ENCODE assay signal across 18 cellular contexts in the genomic region with DNA sequence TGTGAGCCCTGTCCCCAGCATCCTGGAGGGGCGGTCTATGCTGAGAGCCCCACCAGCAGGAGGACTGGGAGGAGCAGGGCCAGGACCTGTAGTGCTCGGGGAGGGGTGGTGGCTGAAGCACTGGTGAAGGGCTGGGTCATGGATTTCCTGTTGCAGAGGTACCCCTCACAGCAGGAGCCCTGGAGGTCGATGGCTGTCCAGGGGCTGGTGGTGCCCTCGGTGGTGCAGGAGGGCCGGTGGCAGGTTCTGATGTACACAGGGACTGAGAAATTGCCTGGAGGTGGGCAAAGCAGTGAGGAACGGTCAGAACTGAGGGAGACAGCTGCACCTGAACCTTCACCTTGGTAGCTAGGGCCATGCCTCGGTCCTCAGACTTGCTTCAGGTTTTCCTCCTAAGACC. TPM values are rescaled to one million over a fixed set of nuclear protein-coding genes. Genes with fewer than 3 reads are reported as not detected.
A peak's percentile ranks its signal among the peaks of the same experiment; 100 is the strongest.
DNase-seq lines count a peak whose midpoint lies in the region; ATAC-seq and TF ChIP-seq lines count a peak whose summit lies in the region.
"Had no signal": no experiment of that assay in that cellular context is flagged by ENCODE, and none has a peak within 500 bp of the region (broad histone marks: within the 10 kb centered on the region; RNA-seq: fewer than 3 reads in every experiment).

No MANE protein-coding gene starts in this region.

- intact Hi-C loops in CD4-positive, alpha-beta memory T cell (cut with micrococcal nuclease) = no loop called here
- intact Hi-C loops in Calu3 (cut with micrococcal nuclease; ENCODE audit: unreplicated experiment) = no loop called here

- no peak for DNase-seq in CD4-positive, alpha-beta memory T cell
- DNase-seq in Calu3 (no peak), mesothelial cell of epicardium (ENCODE audit: low spot score in 2 of 2, unreplicated experiment in 2 of 2) (no peak), NCI-H2171 treated with DMSO at 0.1 percent for 48 hours (lab: John Stamatoyannopoulos, UW) (no peak), NCI-H2196 treated with DMSO at 0.1 percent for 48 hours (lab: John Stamatoyannopoulos, UW; ENCODE audit: unreplicated experiment) (no peak), caudate nucleus (lab: John Stamatoyannopoulos, UW) (no peak)
- DNase-seq: COR-L47; glutamatergic neuron; H7; KBM-7; left cardiac atrium; midbrain; NCI-H1694; NCI-H345; stimulated activated CD4-positive, alpha-beta T cell treated with anti-CD3 and anti-CD28 coated beads, Interleukin-4, amount 100 ng/mL, for 1 hour; stomach had no signal

- CTCF ChIA-PET in CD4-positive, alpha-beta memory T cell (lab: Charles Lee; ENCODE audit: partially characterized antibody) = interaction anchor here (0.9 to 2.4 kb wide), 5 partner anchors 12 to 61 kb away, joined by 3 to 10 read pairs (median 4); no protein-coding TSS in a partner anchor
- CTCF ChIA-PET in Calu3 (lab: Charles Lee) = no interaction called here

- H3K4me3 ChIP-seq in CD4-positive, alpha-beta memory T cell (ENCODE audit: low read length in 2 of 2) = no peak overlapping the region

- no peaks in the 10 kb centered on the region for H3K36me3 Mint-ChIP-seq in CD4-positive, alpha-beta memory T cell
- peaks cover 19% of the 10 kb centered on the region for H3K36me3 Mint-ChIP-seq in Calu3 (ENCODE audit: insufficient read depth, unreplicated experiment)
- no peaks in the 10 kb centered on the region for H3K36me3 Mint-ChIP-seq in activated T-helper 17 cell treated with anti-CD3 and anti-CD28 coated beads, Interleukin-2, amount 50 U/mL, for 72 hours (ENCODE audit: low read depth)
- no peaks in the 10 kb centered on the region for H3K36me3 Mint-ChIP-seq in mesothelial cell of epicardium

- H3K9me3 ChIP-seq in CD4-positive, alpha-beta memory T cell (ENCODE audit: control insufficient read depth in 1 of 2, low read length in 2 of 2) = no peaks in the 10 kb centered on the region

- H3K4me3 Mint-ChIP-seq in CD4-positive, alpha-beta memory T cell = peak overlapping the region in 6 of 8 donors; percentile 27 to 83 (median 62)
- peak overlapping the region; percentile 16 for H3K4me3 Mint-ChIP-seq in Calu3 (ENCODE audit: low read depth, unreplicated experiment)
- H3K4me3 Mint-ChIP-seq in activated T-helper 17 cell treated with anti-CD3 and anti-CD28 coated beads, Interleukin-2, amount 50 U/mL, for 72 hours = peak overlapping the region; percentile 93
- H3K4me3 Mint-ChIP-seq in mesothelial cell of epicardium = peak overlapping the region; percentile 43

- TF ChIP-seq CTCF in Calu3 (IDR thresholded peaks at IDR 0.05; ENCODE audit: unreplicated experiment) (no peak), mesothelial cell of epicardium (IDR thresholded peaks at IDR 0.05; ENCODE audit: unreplicated experiment) (no peak)

- peak overlapping the region in 1 of 7 donors; percentile 61 for H3K27ac Mint-ChIP-seq in CD4-positive, alpha-beta memory T cell
- H3K27ac Mint-ChIP-seq in Calu3 (ENCODE audit: unreplicated experiment) (no peak overlapping the region), mesothelial cell of epicardium (no peak overlapping the region)
- H3K27ac Mint-ChIP-seq in activated T-helper 17 cell treated with anti-CD3 and anti-CD28 coated beads, Interleukin-2, amount 50 U/mL, for 72 hours = no peak overlapping the region

- BruUV-seq in Calu3 (replicated peaks; lab: Mats Ljungman, UMichigan) = no TSS peak

- POLR2A ChIA-PET in CD4-positive, alpha-beta memory T cell (lab: Charles Lee; ENCODE audit: partially characterized antibody) = no interaction called here

- peaks cover 4 to 18% (median 8%) of the 10 kb centered on the region in 4 donors for H3K4me1 Mint-ChIP-seq in CD4-positive, alpha-beta memory T cell
- H3K4me1 Mint-ChIP-seq in Calu3 (ENCODE audit: low read depth, unreplicated experiment) (peaks cover 17% of the 10 kb centered on the region), mesothelial cell of epicardium (peaks cover 3% of the 10 kb centered on the region)
- H3K4me1 Mint-ChIP-seq in activated T-helper 17 cell treated with anti-CD3 and anti-CD28 coated beads, Interleukin-2, amount 50 U/mL, for 72 hours = peaks cover 5% of the 10 kb centered on the region

- no peaks in the 10 kb centered on the region for H3K36me3 ChIP-seq in CD4-positive, alpha-beta memory T cell (ENCODE audit: insufficient read depth, low read length)

- H3K27ac ChIP-seq in CD4-positive, alpha-beta memory T cell (ENCODE audit: low read depth, low read length) = no peak overlapping the region
- no peak overlapping the region for H3K27ac ChIP-seq in caudate nucleus (ENCODE audit: low read depth, low read length)
- H3K27ac ChIP-seq: stomach had no signal

- H3K27me3 Mint-ChIP-seq in CD4-positive, alpha-beta memory T cell = no peaks in the 10 kb centered on the region
- H3K27me3 Mint-ChIP-seq in Calu3 (ENCODE audit: unreplicated experiment) (no peaks in the 10 kb centered on the region), mesothelial cell of epicardium (ENCODE audit: low read depth) (peaks cover 77% of the 10 kb centered on the region)
- H3K27me3 Mint-ChIP-seq in activated T-helper 17 cell treated with anti-CD3 and anti-CD28 coated beads, Interleukin-2, amount 50 U/mL, for 72 hours = no peaks in the 10 kb centered on the region

- H3K4me1 ChIP-seq in CD4-positive, alpha-beta memory T cell (ENCODE audit: insufficient read depth, low read length) = peaks cover 9% of the 10 kb centered on the region

- H3K9me3 Mint-ChIP-seq in CD4-positive, alpha-beta memory T cell = no peaks in the 10 kb centered on the region
- no peaks in the 10 kb centered on the region for H3K9me3 Mint-ChIP-seq in Calu3 (ENCODE audit: low read depth, unreplicated experiment)
- H3K9me3 Mint-ChIP-seq in activated T-helper 17 cell treated with anti-CD3 and anti-CD28 coated beads, Interleukin-2, amount 50 U/mL, for 72 hours = no peaks in the 10 kb centered on the region
- H3K9me3 Mint-ChIP-seq in mesothelial cell of epicardium = no peaks in the 10 kb centered on the region

- no peak for ATAC-seq in activated T-helper 17 cell treated with anti-CD3 and anti-CD28 coated beads, Interleukin-2, amount 50 U/mL, for 72 hours (replicated peaks)
- no peak for ATAC-seq in GM18868 (IDR thresholded peaks at IDR 0.05; ENCODE audit: unreplicated experiment)

- H3K27me3 ChIP-seq in CD4-positive, alpha-beta memory T cell (ENCODE audit: insufficient read depth, low read length) = no peaks in the 10 kb centered on the region

RNA-seq across cellular contexts. Expression of a gene that starts 4.7 kb away (rescaled TPM):
- under 1 TPM; 0.49 to 0.97 TPM for total RNA-seq in CD4-positive, alpha-beta memory T cell
- under 1 TPM; 0.27 to 0.50 TPM for polyA plus RNA-seq in CD4-positive, alpha-beta memory T cell
- total RNA-seq in Calu3 (2022) (5.0 and 6.4 TPM in 2 replicates), mesothelial cell of epicardium (0.27 to 0.57 TPM (median 0.33 TPM) in 3 replicates)
- 1 to 10 TPM in 1 of 2 donors, under 1 TPM in 1; 0.73 to 6.6 TPM for total RNA-seq in activated T-helper 17 cell treated with anti-CD3 and anti-CD28 coated beads, Interleukin-2, amount 50 U/mL, for 72 hours

RNA-seq across cellular contexts. Expression of a gene that starts 16.8 kb away (rescaled TPM):
- 10 to 100 TPM; 33.6 to 33.9 TPM for total RNA-seq in CD4-positive, alpha-beta memory T cell
- 10 to 100 TPM; 10.5 to 23.7 TPM for polyA plus RNA-seq in CD4-positive, alpha-beta memory T cell
- 147 and 152 TPM in 2 replicates for total RNA-seq in Calu3 (2022)
- 100 to 1,000 TPM; 116 to 385 TPM for total RNA-seq in activated T-helper 17 cell treated with anti-CD3 and anti-CD28 coated beads, Interleukin-2, amount 50 U/mL, for 72 hours
- total RNA-seq in mesothelial cell of epicardium = 5.4 to 6.4 TPM (median 6.1 TPM) in 3 replicates

RNA-seq across cellular contexts. Expression of a gene that starts 29.6 kb away (rescaled TPM):
- total RNA-seq in CD4-positive, alpha-beta memory T cell = 10 to 100 TPM; 18.1 to 20.7 TPM
- 1 to 10 TPM; 4.3 to 4.9 TPM for polyA plus RNA-seq in CD4-positive, alpha-beta memory T cell
- total RNA-seq in Calu3 (2022) (12.9 and 13.9 TPM in 2 replicates), mesothelial cell of epicardium (19.1 to 20.8 TPM (median 20.4 TPM) in 3 replicates)
- total RNA-seq in activated T-helper 17 cell treated with anti-CD3 and anti-CD28 coated beads, Interleukin-2, amount 50 U/mL, for 72 hours = 10 to 100 TPM in 1 of 2 donors, 1 to 10 TPM in 1; 7.7 to 12.3 TPM

RNA-seq across cellular contexts. Expression of a gene that starts 42.8 kb away (rescaled TPM):
- total RNA-seq in CD4-positive, alpha-beta memory T cell = 10 to 100 TPM; 57.6 to 57.9 TPM
- polyA plus RNA-seq in CD4-positive, alpha-beta memory T cell = 10 to 100 TPM in 1 of 2 donors, 1 to 10 TPM in 1; 3.8 to 13.7 TPM
- total RNA-seq in Calu3 (2022) (69.1 and 85.5 TPM in 2 replicates), mesothelial cell of epicardium (65.8 to 75.7 TPM (median 73.2 TPM) in 3 replicates)
- total RNA-seq in activated T-helper 17 cell treated with anti-CD3 and anti-CD28 coated beads, Interleukin-2, amount 50 U/mL, for 72 hours = 100 to 1,000 TPM in 1 of 2 donors, 10 to 100 TPM in 1; 70.4 to 109 TPM

Comparison
In these comparisons a context has a peak if more than half of its experiments do, and no peak if none do; other contexts are left out.
1. H3K4me3 Mint-ChIP-seq: peak in every context shown above with its lines; median percentile 93 in activated T-helper 17 cell treated with anti-CD3 and anti-CD28 coated beads, Interleukin-2, amount 50 U/mL, for 72 hours; 62 in CD4-positive, alpha-beta memory T cell; 43 in mesothelial cell of epicardium; 16 in Calu3.